In genomic region chr9:134236001-134236421, GRCh38 we compare ENCODE assay signal across 2 cellular contexts.
TF ChIP-seq lines count a peak whose summit lies in the region.

No MANE protein-coding gene starts in this region.

TF ChIP-seq in IMR-90, 13 proteins besides CTCF, POLR2A, EP300 and RAD21:
- TF ChIP-seq MAZ (IDR thresholded peaks at IDR 0.05; ENCODE audit: borderline replicate concordance, low read depth, low read length): no peak
- no peak for TF ChIP-seq NFE2L2 (IDR thresholded peaks at IDR 0.05; ENCODE audit: low read depth, low read length)
- TF ChIP-seq RFX5 (IDR thresholded peaks at IDR 0.05; ENCODE audit: low read depth, low read length): no peak
- no peak for TF ChIP-seq ELK1 (IDR thresholded peaks at IDR 0.05; ENCODE audit: borderline replicate concordance, low read depth, low read length)
- no peak for TF ChIP-seq RCOR1 (IDR thresholded peaks at IDR 0.05; ENCODE audit: insufficient replicate concordance, low read length)
- TF ChIP-seq MAFK (IDR thresholded peaks at IDR 0.05; ENCODE audit: low read depth, low read length): no peak
- TF ChIP-seq FOS (IDR thresholded peaks at IDR 0.05; ENCODE audit: low read depth, low read length): no peak
- no peak for TF ChIP-seq USF2 (IDR thresholded peaks at IDR 0.05; ENCODE audit: low read depth, low read length)
- TF ChIP-seq SMC3 (IDR thresholded peaks at IDR 0.05; ENCODE audit: low read depth, low read length): no peak
- TF ChIP-seq CHD1 (IDR thresholded peaks at IDR 0.05; ENCODE audit: low read depth, low read length): no peak
- no peak for TF ChIP-seq CEBPB (IDR thresholded peaks at IDR 0.05; ENCODE audit: low read depth, low read length)
- TF ChIP-seq MXI1 (IDR thresholded peaks at IDR 0.05; ENCODE audit: borderline replicate concordance, low read depth, low read length): no peak
- no peak for TF ChIP-seq BHLHE40 (IDR thresholded peaks at IDR 0.05; ENCODE audit: low read depth, low read length)

TF ChIP-seq in H1, 55 proteins besides CTCF, POLR2A, EP300 and RAD21:
- TF ChIP-seq ATF2 (IDR thresholded peaks at IDR 0.05; ENCODE audit: low read length) (no peak), TAF1 (IDR thresholded peaks at IDR 0.05; ENCODE audit: low read depth, low read length) (no peak), JUN (IDR thresholded peaks at IDR 0.05; ENCODE audit: low read depth, low read length) (no peak), ZNF274 (IDR thresholded peaks at IDR 0.05; ENCODE audit: borderline replicate concordance, extremely low read depth, low read length) (no peak), RNF2 (IDR thresholded peaks at IDR 0.05; ENCODE audit: borderline replicate concordance, low read depth, low read length, missing control alignments, poor library complexity, severe bottlenecking) (no peak), YY1 (IDR thresholded peaks at IDR 0.05; ENCODE audit: low read depth, low read length) (no peak), HDAC2 (IDR thresholded peaks at IDR 0.05; ENCODE audit: borderline replicate concordance in 1 of 2, low read depth in 2 of 2, low read length in 2 of 2) (no peak), GABPA (IDR thresholded peaks at IDR 0.05; ENCODE audit: borderline replicate concordance, insufficient read depth, low read length) (no peak), SIRT6 (IDR thresholded peaks at IDR 0.05; ENCODE audit: low read length) (no peak), NRF1 (IDR thresholded peaks at IDR 0.05; ENCODE audit: low read depth, low read length) (no peak), SP1 (IDR thresholded peaks at IDR 0.05; ENCODE audit: low read depth, low read length) (no peak), SUZ12 (IDR thresholded peaks at IDR 0.05; ENCODE audit: low read length) (no peak), CHD7 (IDR thresholded peaks at IDR 0.05; ENCODE audit: insufficient replicate concordance, low read length) (no peak), BCL11A (IDR thresholded peaks at IDR 0.05; ENCODE audit: low read depth in 2 of 2, low read length in 2 of 2) (no peak), RBBP5 (IDR thresholded peaks at IDR 0.05; ENCODE audit: borderline replicate concordance, low read depth, low read length) (no peak), SAP30 (IDR thresholded peaks at IDR 0.05; ENCODE audit: insufficient read depth, insufficient replicate concordance, low read length) (no peak)
